17 cellular contexts compared by ENCODE assay signal in genomic region chr2:42840760-42841159, GRCh38. TPM values are rescaled to one million over a fixed set of nuclear protein-coding genes. Genes with fewer than 3 reads are reported as not detected.
"Had no signal": no experiment of that assay in that cellular context is flagged by ENCODE, and none has a peak within 500 bp of the region (broad histone marks: within the 10 kb centered on the region; RNA-seq: fewer than 3 reads in every experiment).

No MANE protein-coding gene starts in this region.

- H3K9me3 Mint-ChIP-seq: activated B cell treated with CpG ODN at 0.5 μM for 24 hours; activated CD8-positive, alpha-beta T cell treated with anti-CD3 and anti-CD28 coated beads for 36 hours; central memory CD8-positive, alpha-beta T cell had no signal

- H3K4me3 Mint-ChIP-seq: activated B cell treated with CpG ODN at 0.5 μM for 24 hours; activated CD8-positive, alpha-beta T cell treated with anti-CD3 and anti-CD28 coated beads for 36 hours; activated naive CD8-positive, alpha-beta T cell; central memory CD8-positive, alpha-beta T cell; mesothelial cell of epicardium; stimulated activated naive CD8-positive, alpha-beta T cell treated with anti-CD3 and anti-CD28 coated beads, Interleukin-15, Interleukin-2, amounts not matched to agents 100 ng/mL and 50 ng/mL, for 24 hours had no signal

- H3K4me1 Mint-ChIP-seq: activated B cell treated with CpG ODN at 0.5 μM for 24 hours; central memory CD8-positive, alpha-beta T cell had no signal

- H3K27ac ChIP-seq: brain microvascular endothelial cell, left lung, SJSA1 had no signal

- H3K4me3 ChIP-seq: left lung, SJSA1, smooth muscle cell had no signal

- ATAC-seq: activated CD8-positive, alpha-beta T cell treated with anti-CD3 and anti-CD28 coated beads for 36 hours; left lung had no signal

- H3K36me3 ChIP-seq: brain microvascular endothelial cell, left lung, SJSA1 had no signal

- H3K9me3 ChIP-seq: left lung, SJSA1 had no signal

- H3K27ac Mint-ChIP-seq: activated B cell treated with CpG ODN at 0.5 μM for 24 hours; activated CD8-positive, alpha-beta T cell treated with anti-CD3 and anti-CD28 coated beads for 36 hours; activated naive CD8-positive, alpha-beta T cell; mesothelial cell of epicardium; stimulated activated naive CD8-positive, alpha-beta T cell treated with anti-CD3 and anti-CD28 coated beads, Interleukin-15, Interleukin-2, amounts not matched to agents 100 ng/mL and 50 ng/mL, for 24 hours had no signal

- H3K27me3 Mint-ChIP-seq: activated B cell treated with CpG ODN at 0.5 μM for 24 hours; activated CD8-positive, alpha-beta T cell treated with anti-CD3 and anti-CD28 coated beads for 36 hours; activated naive CD8-positive, alpha-beta T cell; central memory CD8-positive, alpha-beta T cell; stimulated activated naive CD8-positive, alpha-beta T cell treated with anti-CD3 and anti-CD28 coated beads, Interleukin-15, Interleukin-2, amounts not matched to agents 100 ng/mL and 50 ng/mL, for 24 hours had no signal

- H3K27me3 ChIP-seq: brain microvascular endothelial cell, left lung, SJSA1 had no signal

- DNase-seq: activated B cell treated with CpG ODN at 0.5 μM for 24 hours; activated CD4-positive, alpha-beta T cell treated with anti-CD3 and anti-CD28 coated beads for 48 hours; activated CD8-positive, alpha-beta memory T cell treated with anti-CD3 and anti-CD28 coated beads, Interleukin-2, amount 50 U/mL, for 4 hours; activated CD8-positive, alpha-beta T cell treated with anti-CD3 and anti-CD28 coated beads for 36 hours; activated gamma-delta T cell treated with Interleukin-2 at 50 U/mL for 16 hours; amygdala; brain microvascular endothelial cell; cortex of kidney; effector memory CD4-positive, alpha-beta T cell; left lung had no signal

RNA-seq across cellular contexts. Expression of gene HAAO, which starts 48.4 kb away (rescaled TPM):
- total RNA-seq: SJSA1 had no signal
- polyA plus RNA-seq: neural cell had no signal
